Comparison of ENCODE assay signal across 22 cellular contexts in the genomic region with DNA sequence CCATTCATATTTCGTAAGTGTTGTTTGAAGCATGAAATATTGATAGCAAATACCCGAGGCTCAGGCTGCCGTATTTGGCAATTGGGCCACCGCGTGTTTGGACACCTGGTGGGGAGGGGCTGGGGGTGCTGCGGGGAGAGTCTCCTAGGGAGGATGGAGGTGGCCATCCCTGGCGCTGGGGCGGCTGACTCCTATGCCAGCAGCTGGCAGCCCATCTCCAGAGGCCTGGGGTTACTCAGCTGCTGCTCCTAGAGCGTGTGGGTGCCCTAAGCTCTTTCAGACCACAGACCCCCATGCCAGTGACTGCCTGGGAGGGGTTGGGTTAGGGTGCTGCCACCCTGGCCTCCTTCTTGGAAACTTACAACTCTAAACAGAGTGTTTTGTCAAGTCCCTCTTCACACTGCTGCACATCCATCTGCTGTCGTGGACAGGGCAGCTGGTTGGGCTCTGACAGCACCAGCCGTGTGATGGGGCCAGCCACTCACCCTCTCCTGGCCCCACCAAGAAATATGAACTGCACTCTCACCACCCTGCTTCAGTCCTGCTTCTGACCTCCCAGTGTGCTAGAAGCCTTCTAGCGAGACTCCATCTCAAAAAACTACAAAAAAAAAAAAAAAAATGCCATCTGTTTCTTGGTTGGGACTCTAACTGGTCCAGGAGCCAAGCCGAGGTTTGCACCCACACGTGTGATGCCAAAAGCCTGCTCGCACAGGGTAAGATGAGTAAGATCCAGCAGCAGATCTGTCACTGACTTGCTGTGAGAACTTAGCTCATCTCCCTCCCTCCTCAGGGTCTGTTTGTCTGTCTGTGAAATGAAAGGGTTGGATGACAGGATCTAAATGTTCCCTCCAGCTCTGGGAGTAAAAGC.
DNase-seq lines count a peak whose midpoint lies in the region; ATAC-seq and TF ChIP-seq lines count a peak whose summit lies in the region.
"Had no signal": no experiment of that assay in that cellular context is flagged by ENCODE, and none has a peak within 500 bp of the region (broad histone marks: within the 10 kb centered on the region; RNA-seq: fewer than 3 reads in every experiment).

No MANE protein-coding gene starts in this region.

- BruUV-seq in PC-9 (replicated peaks; lab: Mats Ljungman, UMichigan), result no TSS peak

- no peaks in the 10 kb centered on the region for H3K36me3 Mint-ChIP-seq in stimulated activated effector memory CD8-positive, alpha-beta T cell treated with anti-CD3 and anti-CD28 coated beads, Interleukin-12 subunit alpha, Interleukin-12 subunit beta, amount 100 ng/mL, for 72 hours
- H3K36me3 Mint-ChIP-seq: stimulated activated memory B cell treated with anti-CD40 and anti-IgM and Interleukin-4, amounts not matched to agents 10 μg/mL and 1 μg/mL and 100 μg/mL, for 72 hours had no signal

- no peak overlapping the region for H3K27ac Mint-ChIP-seq in stimulated activated effector memory CD8-positive, alpha-beta T cell treated with anti-CD3 and anti-CD28 coated beads, Interleukin-12 subunit alpha, Interleukin-12 subunit beta, amount 100 ng/mL, for 72 hours
- H3K27ac Mint-ChIP-seq: activated naive CD8-positive, alpha-beta T cell treated with anti-CD3 and anti-CD28 coated beads, Interleukin-2, amount 50 U/mL, for 24 hours; B cell; HFFc6; stimulated activated memory B cell treated with anti-CD40 and anti-IgM and Interleukin-4, amounts not matched to agents 10 μg/mL and 1 μg/mL and 100 μg/mL, for 72 hours had no signal

- H3K4me1 ChIP-seq in RWPE2 (ENCODE audit: insufficient read depth, poor library complexity, severe bottlenecking) (no peaks in the 10 kb centered on the region), PC-9 (replicated peaks; ENCODE audit: insufficient read depth) (no peaks in the 10 kb centered on the region)

- H3K27ac ChIP-seq in RWPE2 (ENCODE audit: poor library complexity, severe bottlenecking), result no peak overlapping the region
- no peak overlapping the region for H3K27ac ChIP-seq in PC-9
- H3K27ac ChIP-seq: epithelial cell of prostate, RWPE1, thoracic aorta had no signal

- H3K9me2 ChIP-seq in PC-9 (ENCODE audit: insufficient read depth), result no peaks in the 10 kb centered on the region

- no peak overlapping the region for H3K4me3 Mint-ChIP-seq in stimulated activated effector memory CD8-positive, alpha-beta T cell treated with anti-CD3 and anti-CD28 coated beads, Interleukin-12 subunit alpha, Interleukin-12 subunit beta, amount 100 ng/mL, for 72 hours
- H3K4me3 Mint-ChIP-seq: activated naive CD8-positive, alpha-beta T cell treated with anti-CD3 and anti-CD28 coated beads, Interleukin-2, amount 50 U/mL, for 24 hours; B cell; HFFc6; stimulated activated memory B cell treated with anti-CD40 and anti-IgM and Interleukin-4, amounts not matched to agents 10 μg/mL and 1 μg/mL and 100 μg/mL, for 72 hours had no signal

- H4K20me1 ChIP-seq in PC-9 (ENCODE audit: insufficient read depth), result no peaks in the 10 kb centered on the region

- CTCF ChIA-PET in PC-9 (lab: Charles Lee), result interaction anchor here (0.6 kb wide), 1 partner anchor 17 kb away, joined by 3 read pairs; no protein-coding TSS in a partner anchor

- H3K9me3 Mint-ChIP-seq in stimulated activated effector memory CD8-positive, alpha-beta T cell treated with anti-CD3 and anti-CD28 coated beads, Interleukin-12 subunit alpha, Interleukin-12 subunit beta, amount 100 ng/mL, for 72 hours, result no peaks in the 10 kb centered on the region
- H3K9me3 Mint-ChIP-seq: activated naive CD8-positive, alpha-beta T cell treated with anti-CD3 and anti-CD28 coated beads, Interleukin-2, amount 50 U/mL, for 24 hours; HFFc6; stimulated activated memory B cell treated with anti-CD40 and anti-IgM and Interleukin-4, amounts not matched to agents 10 μg/mL and 1 μg/mL and 100 μg/mL, for 72 hours had no signal

- peaks cover 5% of the 10 kb centered on the region for H3K4me1 Mint-ChIP-seq in stimulated activated effector memory CD8-positive, alpha-beta T cell treated with anti-CD3 and anti-CD28 coated beads, Interleukin-12 subunit alpha, Interleukin-12 subunit beta, amount 100 ng/mL, for 72 hours
- H3K4me1 Mint-ChIP-seq: activated naive CD8-positive, alpha-beta T cell treated with anti-CD3 and anti-CD28 coated beads, Interleukin-2, amount 50 U/mL, for 24 hours; B cell; stimulated activated memory B cell treated with anti-CD40 and anti-IgM and Interleukin-4, amounts not matched to agents 10 μg/mL and 1 μg/mL and 100 μg/mL, for 72 hours had no signal

- ATAC-seq in RWPE2 (ENCODE audit: low read depth), result no peak
- peak; percentile 25 for ATAC-seq in stimulated activated effector memory CD8-positive, alpha-beta T cell treated with anti-CD3 and anti-CD28 coated beads, Interleukin-12 subunit alpha, Interleukin-12 subunit beta, amount 100 ng/mL, for 72 hours
- ATAC-seq: activated naive CD8-positive, alpha-beta T cell treated with anti-CD3 and anti-CD28 coated beads, Interleukin-2, amount 50 U/mL, for 24 hours; stimulated activated memory B cell treated with anti-CD40 and anti-IgM and Interleukin-4, amounts not matched to agents 10 μg/mL and 1 μg/mL and 100 μg/mL, for 72 hours had no signal

- TF ChIP-seq CTCF in RWPE2 (IDR thresholded peaks at IDR 0.05; ENCODE audit: poor library complexity, severe bottlenecking) (no peak), PC-9 (conservative IDR thresholded peaks at IDR 0.05) (no peak)

- intact Hi-C loops in PC-9 (cut with micrococcal nuclease; ENCODE audit: unreplicated experiment), result no loop called here

- H3K9me3 ChIP-seq in MG63 (no peaks in the 10 kb centered on the region), RWPE2 (ENCODE audit: severe bottlenecking) (no peaks in the 10 kb centered on the region), PC-9 (ENCODE audit: insufficient read depth, low read depth) (no peaks in the 10 kb centered on the region)
- H3K9me3 ChIP-seq: thoracic aorta had no signal

- H3K79me2 ChIP-seq in PC-9 (ENCODE audit: low read depth), result no peaks in the 10 kb centered on the region

- no peak overlapping the region for H2AFZ ChIP-seq in PC-9

- DNase-seq in MG63 (peak; percentile 11), RWPE2 (ENCODE audit: low spot score) (peak; percentile 60), inferior parietal cortex (ENCODE audit: extremely low spot score) (peak; percentile 69), PC-9 (no peak), pons (ENCODE audit: low spot score) (no peak), NK-92 (lab: John Stamatoyannopoulos, UW; ENCODE audit: unreplicated experiment) (no peak)
- DNase-seq in stimulated activated effector memory CD8-positive, alpha-beta T cell treated with anti-CD3 and anti-CD28 coated beads, Interleukin-12 subunit alpha, Interleukin-12 subunit beta, amount 100 ng/mL, for 72 hours (ENCODE audit: low spot score in 2 of 2), result no peak
- DNase-seq: activated CD4-positive, alpha-beta T cell treated with anti-CD3 and anti-CD28 coated beads for 48 hours; activated effector memory CD4-positive, alpha-beta T cell treated with Interleukin-2 at 50 U/mL for 16 hours; activated naive CD8-positive, alpha-beta T cell treated with anti-CD3 and anti-CD28 coated beads, Interleukin-2, amount 50 U/mL, for 24 hours; COR-L47; foreskin melanocyte; HFFc6; KG1; midbrain; NCI-H1048; retina had no signal

- H3K27me3 ChIP-seq in MG63, result no peaks in the 10 kb centered on the region
- H3K27me3 ChIP-seq in RWPE2 (ENCODE audit: insufficient read depth, poor library complexity, severe bottlenecking), result peaks cover 11% of the 10 kb centered on the region
- H3K27me3 ChIP-seq in PC-9 (ENCODE audit: insufficient read depth, low read depth), result peaks cover 23% of the 10 kb centered on the region

- H3K4me3 ChIP-seq in MG63 (no peak overlapping the region), RWPE2 (ENCODE audit: severe bottlenecking) (no peak overlapping the region), PC-9 (no peak overlapping the region)
- H3K4me3 ChIP-seq: thoracic aorta had no signal

- POLR2A ChIA-PET in PC-9 (lab: Charles Lee; ENCODE audit: unreplicated experiment), result no interaction called here

- H3K4me2 ChIP-seq in PC-9, result no peak overlapping the region

- no peaks in the 10 kb centered on the region for H3F3A ChIP-seq in PC-9 (ENCODE audit: insufficient read depth, low read depth)

- no peaks in the 10 kb centered on the region for H3K36me3 ChIP-seq in MG63
- no peaks in the 10 kb centered on the region for H3K36me3 ChIP-seq in RWPE2 (ENCODE audit: low read depth)
- H3K36me3 ChIP-seq in PC-9 (ENCODE audit: low read depth), result no peaks in the 10 kb centered on the region
- H3K36me3 ChIP-seq: thoracic aorta had no signal

Comparison
In these comparisons a context has a peak if more than half of its experiments do, and no peak if none do; other contexts are left out.
1. DNase-seq: peak in MG63 (single experiment), RWPE2 (single experiment) and inferior parietal cortex (single experiment); none in stimulated activated effector memory CD8-positive, alpha-beta T cell treated with anti-CD3 and anti-CD28 coated beads, Interleukin-12 subunit alpha, Interleukin-12 subunit beta, amount 100 ng/mL, for 72 hours (0 of 2), PC-9 (0 of 2), pons (single experiment) and NK-92 (single experiment).